ENCODE assay signal across 8 cellular contexts in genomic region chr1:112618114-112618720, GRCh38. TPM values are rescaled to one million over a fixed set of nuclear protein-coding genes. Genes with fewer than 3 reads are reported as not detected.
DNase-seq lines count a peak whose midpoint lies in the region; ATAC-seq lines count a peak whose summit lies in the region.

No MANE protein-coding gene starts in this region.

- no peaks in the 10 kb centered on the region for H3K9me3 ChIP-seq in iPS DF 6.9 (ENCODE audit: control insufficient read depth, insufficient read depth, low read length)

- H3K27ac Mint-ChIP-seq in activated naive CD4-positive, alpha-beta T cell treated with anti-CD3 and anti-CD28 coated beads, Interleukin-2, amount 50 U/mL, for 72 hours = peak overlapping the region; percentile 100

- H3K36me3 Mint-ChIP-seq in activated naive CD4-positive, alpha-beta T cell treated with anti-CD3 and anti-CD28 coated beads, Interleukin-2, amount 50 U/mL, for 72 hours = peaks cover 31 to 34% of the 10 kb centered on the region in 2 donors

- peak; percentile 33 to 62 for ATAC-seq in activated naive CD4-positive, alpha-beta T cell treated with anti-CD3 and anti-CD28 coated beads, Interleukin-2, amount 50 U/mL, for 72 hours

- peak overlapping the region; percentile 100 for H3K4me3 ChIP-seq in iPS DF 6.9 (ENCODE audit: low read length)
- H3K4me3 ChIP-seq in skin epidermis = peak overlapping the region; percentile 74 to 97 (median 90)

- H3K27ac ChIP-seq in iPS DF 6.9 (ENCODE audit: low read length) (no peak overlapping the region), skin epidermis (peak overlapping the region; percentile 90 to 100 (median 99))

- no peaks in the 10 kb centered on the region for H3K27me3 ChIP-seq in iPS DF 6.9 (ENCODE audit: control insufficient read depth, insufficient read depth, low read length)

- WGBS in iPS DF 6.9 (ENCODE audit: insufficient coverage, insufficient read length) = no CpG with 5 or more reads among the region's 12 CpGs

- no peaks in the 10 kb centered on the region; the same call in 1 of the 2 replicates for H3K4me1 ChIP-seq in iPS DF 6.9 (ENCODE audit: control insufficient read depth, insufficient read depth, low read length)

- DNase-seq in activated CD8-positive, alpha-beta memory T cell treated with anti-CD3 and anti-CD28 coated beads, Interleukin-2, amount 50 U/mL, for 1 hour (ENCODE audit: extremely low read depth) = peak; percentile 27
- no peak for DNase-seq in activated CD8-positive, alpha-beta memory T cell treated with anti-CD3 and anti-CD28 coated beads, Interleukin-2, amount 50 U/mL, for 48 hours
- DNase-seq in LHCN-M2 (ENCODE audit: low read depth) (peak; percentile 22), iPS DF 6.9 (ENCODE audit: low read depth, low spot score) (no peak), glomerular visceral epithelial cell (ENCODE audit: extremely low spot score) (no peak), mucosa of gallbladder (ENCODE audit: low spot score) (no peak)
- peak in 1 of 2 donors; percentile 21 for DNase-seq in activated naive CD4-positive, alpha-beta T cell treated with anti-CD3 and anti-CD28 coated beads, Interleukin-2, amount 50 U/mL, for 72 hours (ENCODE audit: low spot score in 2 of 2)

- no peaks in the 10 kb centered on the region; the same call in 1 of the 2 replicates for H3K36me3 ChIP-seq in iPS DF 6.9 (ENCODE audit: control insufficient read depth, insufficient read depth, low read length)

- no peaks in the 10 kb centered on the region for H3K9me3 Mint-ChIP-seq in activated naive CD4-positive, alpha-beta T cell treated with anti-CD3 and anti-CD28 coated beads, Interleukin-2, amount 50 U/mL, for 72 hours

RNA-seq across cellular contexts. Expression of gene ST7L, which starts 0.7 kb away (rescaled TPM):
- total RNA-seq in LHCN-M2 (2014; rRNA removed) = 22.3 and 23.2 TPM in 2 replicates
- polyA plus RNA-seq in LHCN-M2 (2012) = 11.5 TPM
- 10 to 100 TPM; 10.5 to 11.4 TPM for total RNA-seq in activated naive CD4-positive, alpha-beta T cell treated with anti-CD3 and anti-CD28 coated beads, Interleukin-2, amount 50 U/mL, for 72 hours
- total RNA-seq in mucosa of gallbladder = 18.8 TPM

RNA-seq across cellular contexts. Expression of gene CAPZA1, which starts 1.4 kb away (rescaled TPM):
- total RNA-seq in LHCN-M2 (2014; rRNA removed) = 314 and 346 TPM in 2 replicates
- 98.3 TPM for polyA plus RNA-seq in LHCN-M2 (2012)
- 100 to 1,000 TPM; 250 to 276 TPM for total RNA-seq in activated naive CD4-positive, alpha-beta T cell treated with anti-CD3 and anti-CD28 coated beads, Interleukin-2, amount 50 U/mL, for 72 hours
- total RNA-seq in mucosa of gallbladder = 97.8 TPM

RNA-seq across cellular contexts. Expression of gene MOV10, which starts 56.2 kb away (rescaled TPM):
- total RNA-seq in LHCN-M2 (2014; rRNA removed) = 38.5 and 45.1 TPM in 2 replicates
- polyA plus RNA-seq in LHCN-M2 (2012) = 50.5 TPM
- 100 to 1,000 TPM in 1 of 2 donors, 10 to 100 TPM in 1; 81.5 to 122 TPM for total RNA-seq in activated naive CD4-positive, alpha-beta T cell treated with anti-CD3 and anti-CD28 coated beads, Interleukin-2, amount 50 U/mL, for 72 hours
- total RNA-seq in mucosa of gallbladder = 85.7 TPM

Comparison
In these comparisons a context has a peak if more than half of its experiments do, and no peak if none do; other contexts are left out.
1. DNase-seq: peak in activated CD8-positive, alpha-beta memory T cell treated with anti-CD3 and anti-CD28 coated beads, Interleukin-2, amount 50 U/mL, for 1 hour (single experiment) and LHCN-M2 (single experiment); none in activated CD8-positive, alpha-beta memory T cell treated with anti-CD3 and anti-CD28 coated beads, Interleukin-2, amount 50 U/mL, for 48 hours (single experiment), iPS DF 6.9 (single experiment), glomerular visceral epithelial cell (single experiment) and mucosa of gallbladder (single experiment).